ENCODE assay signal across 15 cellular contexts in the genomic region with DNA sequence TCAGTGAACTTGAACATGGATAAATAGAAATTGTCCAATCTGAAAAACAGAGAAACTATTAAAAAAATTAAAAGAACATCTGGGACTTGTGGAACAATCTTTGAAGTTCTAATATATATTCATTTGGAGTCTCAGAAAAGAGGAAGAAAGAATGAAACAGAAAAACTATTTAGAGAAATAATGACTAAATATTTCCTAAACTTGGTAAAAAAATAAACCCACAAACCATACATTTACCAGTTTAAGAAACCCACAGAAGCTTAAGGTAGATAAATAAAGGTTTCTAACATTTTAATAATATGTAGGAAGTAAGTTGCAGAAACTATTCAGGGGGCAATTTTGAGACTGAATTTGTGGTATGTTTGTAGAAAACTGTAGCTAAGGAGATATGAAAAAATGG.
DNase-seq lines count a peak whose midpoint lies in the region; ATAC-seq and TF ChIP-seq lines count a peak whose summit lies in the region.
"Had no signal": no experiment of that assay in that cellular context is flagged by ENCODE, and none has a peak within 500 bp of the region (broad histone marks: within the 10 kb centered on the region; RNA-seq: fewer than 3 reads in every experiment).

No MANE protein-coding gene starts in this region.

- TF ChIP-seq CTCF in GM13977 (IDR thresholded peaks at IDR 0.05; ENCODE audit: extremely low read depth, insufficient read depth, missing control alignments) (no peak), esophagus squamous epithelium (IDR thresholded peaks at IDR 0.05) (no peak)

- no peak overlapping the region for H3K27ac Mint-ChIP-seq in activated T-cell treated with anti-CD3 and anti-CD28 coated beads, Interleukin-2, amount 50 U/mL, for 24 hours
- H3K27ac Mint-ChIP-seq: activated CD8-positive, alpha-beta T cell treated with anti-CD3 and anti-CD28 coated beads for 36 hours; endodermal cell; T-helper 2 cell treated with Interferon-gamma antibody and Interleukin-4, amounts not matched to agents 5 μg/mL and 100 μg/mL, for 36 hours had no signal

- DNase-seq in GM13977 (ENCODE audit: low spot score) (peak; percentile 4), NCI-H2029 (lab: John Stamatoyannopoulos, UW) (no peak), esophagus squamous epithelium (lab: John Stamatoyannopoulos, UW) (no peak)
- DNase-seq in activated T-cell treated with anti-CD3 and anti-CD28 coated beads, Interleukin-2, amount 50 U/mL, for 24 hours = no peak
- DNase-seq: activated CD8-positive, alpha-beta T cell treated with anti-CD3 and anti-CD28 coated beads for 36 hours; endodermal cell; GOT3; NCI-H345; ovary; uterus had no signal

- peaks cover 15% of the 10 kb centered on the region for H3K9me3 Mint-ChIP-seq in activated T-cell treated with anti-CD3 and anti-CD28 coated beads, Interleukin-2, amount 50 U/mL, for 24 hours
- H3K9me3 Mint-ChIP-seq: endodermal cell had no signal

- H3K36me3 Mint-ChIP-seq in activated T-cell treated with anti-CD3 and anti-CD28 coated beads, Interleukin-2, amount 50 U/mL, for 24 hours (ENCODE audit: low read depth) = peaks cover 25% of the 10 kb centered on the region

- H3K27me3 ChIP-seq in esophagus squamous epithelium = no peaks in the 10 kb centered on the region
- H3K27me3 ChIP-seq: ovary, uterus had no signal

- H3K4me3 Mint-ChIP-seq in activated T-cell treated with anti-CD3 and anti-CD28 coated beads, Interleukin-2, amount 50 U/mL, for 24 hours = no peak overlapping the region
- H3K4me3 Mint-ChIP-seq: activated CD8-positive, alpha-beta T cell treated with anti-CD3 and anti-CD28 coated beads for 36 hours; endodermal cell; T-helper 2 cell treated with Interferon-gamma antibody and Interleukin-4, amounts not matched to agents 5 μg/mL and 100 μg/mL, for 36 hours had no signal

- no peaks in the 10 kb centered on the region for H3K36me3 ChIP-seq in esophagus squamous epithelium
- H3K36me3 ChIP-seq: ovary, uterus had no signal

- H3K9me3 ChIP-seq in esophagus squamous epithelium = no peaks in the 10 kb centered on the region
- H3K9me3 ChIP-seq: ovary, uterus had no signal

- no peaks in the 10 kb centered on the region for H3K27me3 Mint-ChIP-seq in activated T-cell treated with anti-CD3 and anti-CD28 coated beads, Interleukin-2, amount 50 U/mL, for 24 hours
- H3K27me3 Mint-ChIP-seq: activated CD8-positive, alpha-beta T cell treated with anti-CD3 and anti-CD28 coated beads for 36 hours had no signal

- in situ Hi-C loops in GM13977 (cut with MboI; ENCODE audit: low pct_unique_long_range_greater_than_20kb, low sequenced_read_pairs, unreplicated experiment) = no loop called here

- H3K4me1 Mint-ChIP-seq in activated T-cell treated with anti-CD3 and anti-CD28 coated beads, Interleukin-2, amount 50 U/mL, for 24 hours (ENCODE audit: low read depth) = no peaks in the 10 kb centered on the region
- H3K4me1 Mint-ChIP-seq: endodermal cell had no signal

- H3K4me1 ChIP-seq in esophagus squamous epithelium = no peaks in the 10 kb centered on the region
- H3K4me1 ChIP-seq: uterus had no signal

- intact Hi-C loops in esophagus squamous epithelium (cut with DNase I) = no loop called here

- no peak overlapping the region for H3K4me3 ChIP-seq in esophagus squamous epithelium
- H3K4me3 ChIP-seq: ovary, uterus had no signal

- ATAC-seq in GM19463 (IDR thresholded peaks at IDR 0.05; ENCODE audit: unreplicated experiment) (peak; percentile 35), HG02884 (IDR thresholded peaks at IDR 0.05; ENCODE audit: unreplicated experiment) (peak; percentile 65), HG03575 (IDR thresholded peaks at IDR 0.05; ENCODE audit: extremely low read depth, insufficient number of reproducible peaks, low FRiP score, unreplicated experiment) (peak; percentile 67), GM18873 (IDR thresholded peaks at IDR 0.05; ENCODE audit: low FRiP score, unreplicated experiment) (no peak)
- ATAC-seq: activated CD8-positive, alpha-beta T cell treated with anti-CD3 and anti-CD28 coated beads for 36 hours had no signal

- no peak overlapping the region for H3K27ac ChIP-seq in esophagus squamous epithelium
- H3K27ac ChIP-seq: ovary, uterus had no signal

- TF ChIP-seq POLR2A in esophagus squamous epithelium (IDR thresholded peaks at IDR 0.05) = no peak
